8 cellular contexts compared by ENCODE assay signal in genomic region chr20:5844063-5844681, GRCh38.
DNase-seq lines count a peak whose midpoint lies in the region; ATAC-seq, FAIRE-seq and TF ChIP-seq lines count a peak whose summit lies in the region.

No MANE protein-coding gene starts in this region.

- DNase-seq in NCI-H2081 treated with DMSO at 0.1 percent for 48 hours (lab: John Stamatoyannopoulos, UW) (peak; percentile 21), HepG2 (ENCODE audit: low spot score) (peak; percentile 56), G401 (ENCODE audit: low spot score) (no peak), left lobe of liver (ENCODE audit: low spot score) (no peak)
- DNase-seq in activated CD8-positive, alpha-beta T cell treated with anti-CD3 and anti-CD28 coated beads for 36 hours: peak; percentile 92

- no peak for TF ChIP-seq RAD21 in HepG2 (CRISPR knock-in tag; IDR thresholded peaks at IDR 0.05)

- H3K27ac ChIP-seq in HepG2 (ENCODE audit: extremely low read length, insufficient read depth, low read length): no peak overlapping the region

- 96% methylated on average over 2 of the region's 2 CpGs for WGBS in HepG2 (ENCODE audit: low lambda C conversion rate)

- no peak overlapping the region for H3K9ac ChIP-seq in HepG2 (ENCODE audit: insufficient read depth, low read depth, low read length)

- no peak overlapping the region for H3K4me3 ChIP-seq in HepG2 (replicated peaks in 1 of 3; ENCODE audit: insufficient read depth in 1 of 3, low read depth in 2 of 3, low read length in 3 of 3)

- H3K79me2 ChIP-seq in HepG2 (ENCODE audit: insufficient read depth, low read length): no peaks in the 10 kb centered on the region

- no peak for FAIRE-seq in HepG2 (lab: Jason Lieb, UNC)

- H2AFZ ChIP-seq in HepG2 (ENCODE audit: low read length): no peak overlapping the region

- no peaks in the 10 kb centered on the region for H3K9me3 Mint-ChIP-seq in activated CD8-positive, alpha-beta T cell treated with anti-CD3 and anti-CD28 coated beads for 36 hours

- TF ChIP-seq EP300 in HepG2 (IDR thresholded peaks at IDR 0.05; ENCODE audit: low read depth in 2 of 2, low read length in 2 of 2) (no peak), HepG2 (CRISPR knock-in tag; IDR thresholded peaks at IDR 0.05; ENCODE audit: borderline replicate concordance) (no peak)

- H3K27me3 ChIP-seq in HepG2 (ENCODE audit: control insufficient read depth in 1 of 2, insufficient read depth in 2 of 2, low read length in 2 of 2): no peaks in the 10 kb centered on the region

- no peaks in the 10 kb centered on the region for H3K9me3 ChIP-seq in HepG2 (ENCODE audit: low read length)

- POLR2A ChIA-PET in activated CD8-positive, alpha-beta T cell treated with anti-CD3 and anti-CD28 coated beads for 36 hours (lab: Charles Lee): interaction anchor here (0.6 to 1.0 kb wide), 3 partner anchors 9 to 199 kb away, joined by 3 to 4 read pairs (median 3); no protein-coding TSS in a partner anchor
- POLR2A ChIA-PET in HepG2 (lab: Yijun Ruan, JAX): interaction anchor here (1.0 kb wide), 1 partner anchor 18 kb away, joined by 3 read pairs; no protein-coding TSS in a partner anchor

- no peaks in the 10 kb centered on the region for H3K36me3 ChIP-seq in HepG2 (replicated peaks in 1 of 2; ENCODE audit: control insufficient read depth in 1 of 2, insufficient read depth in 2 of 2, low read length in 2 of 2)

- peaks cover 46% of the 10 kb centered on the region for H3K4me1 Mint-ChIP-seq in activated CD8-positive, alpha-beta T cell treated with anti-CD3 and anti-CD28 coated beads for 36 hours (ENCODE audit: low read depth)

- no peak overlapping the region for H3K4me3 Mint-ChIP-seq in activated CD8-positive, alpha-beta T cell treated with anti-CD3 and anti-CD28 coated beads for 36 hours

- H3K27me3 Mint-ChIP-seq in activated CD8-positive, alpha-beta T cell treated with anti-CD3 and anti-CD28 coated beads for 36 hours: no peaks in the 10 kb centered on the region

- intact Hi-C loops in activated CD8-positive, alpha-beta T cell treated with anti-CD3 and anti-CD28 coated beads for 36 hours (cut with micrococcal nuclease): loop anchor here (5.0 kb wide), 1 partner anchor 103 kb away; no protein-coding TSS in a partner anchor
- intact Hi-C loops in HepG2 (cut with micrococcal nuclease; ENCODE audit: unreplicated experiment): no loop called here

- BruUV-seq in HepG2 (replicated peaks; lab: Mats Ljungman, UMichigan): no TSS peak

- H3K27ac Mint-ChIP-seq in activated CD8-positive, alpha-beta T cell treated with anti-CD3 and anti-CD28 coated beads for 36 hours: peak overlapping the region; percentile 62

- in situ Hi-C loops in HepG2 (cut with HindIII; ENCODE audit: extremely low pct_ligation_motif_present, low pct_unique_long_range_greater_than_20kb): no loop called here
- in situ Hi-C loops in G401 (cut with HindIII; ENCODE audit: low sequenced_read_pairs): no loop called here

- H3K4me1 ChIP-seq in HepG2 (ENCODE audit: insufficient read depth, low read length): peaks cover 19% of the 10 kb centered on the region

- ATAC-seq in GM18520 (IDR thresholded peaks at IDR 0.05; ENCODE audit: unreplicated experiment): peak; percentile 76
- ATAC-seq in HG02678 (IDR thresholded peaks at IDR 0.05; ENCODE audit: unreplicated experiment): peak; percentile 79
- ATAC-seq in activated CD8-positive, alpha-beta T cell treated with anti-CD3 and anti-CD28 coated beads for 36 hours: peak; percentile 98
- ATAC-seq in HepG2: peak; percentile 64
- ATAC-seq in left lobe of liver: no peak
- no peak for ATAC-seq in GM19324 (IDR thresholded peaks at IDR 0.05; ENCODE audit: low FRiP score, unreplicated experiment)

- no peak for TF ChIP-seq CTCF in activated CD8-positive, alpha-beta T cell treated with anti-CD3 and anti-CD28 coated beads for 36 hours (IDR thresholded peaks at IDR 0.05)
- TF ChIP-seq CTCF in HepG2 (CRISPR knock-in tag; IDR thresholded peaks at IDR 0.05): no peak

- H4K20me1 ChIP-seq in HepG2 (ENCODE audit: insufficient read depth, low read length): no peaks in the 10 kb centered on the region

- TF ChIP-seq POLR2A in HepG2 (IDR thresholded peaks at IDR 0.05; ENCODE audit: insufficient read depth in 1 of 2, low read depth in 2 of 2, low read length in 2 of 2): no peak

- no peaks in the 10 kb centered on the region for H3K36me3 Mint-ChIP-seq in activated CD8-positive, alpha-beta T cell treated with anti-CD3 and anti-CD28 coated beads for 36 hours (ENCODE audit: low read depth)

- no peak overlapping the region for H3K4me2 ChIP-seq in HepG2 (ENCODE audit: low read depth, low read length)

- CTCF ChIA-PET in activated CD8-positive, alpha-beta T cell treated with anti-CD3 and anti-CD28 coated beads for 36 hours (lab: Charles Lee): interaction anchor here (1.2 to 1.3 kb wide), 2 partner anchors 63 to 314 kb away, joined by 3 to 4 read pairs; no protein-coding TSS in a partner anchor
- CTCF ChIA-PET in HepG2 (lab: Yijun Ruan, JAX; ENCODE audit: low intra/inter-chr PET ratio, low total read pairs): no interaction called here

TF ChIP-seq in HepG2, 621 proteins besides CTCF, POLR2A, EP300 and RAD21:
- TF ChIP-seq PHF21A (CRISPR knock-in tag; IDR thresholded peaks at IDR 0.05) (peak; percentile 38; the same call in 1 of the 2 replicates), PAXIP1 (CRISPR knock-in tag; conservative IDR thresholded peaks at IDR 0.05) (no peak), JARID2 (CRISPR knock-in tag; IDR thresholded peaks at IDR 0.05; ENCODE audit: insufficient replicate concordance) (no peak), FOSL2 (CRISPR knock-in tag; IDR thresholded peaks at IDR 0.05) (peak; percentile 80), BRF2 (CRISPR knock-in tag; IDR thresholded peaks at IDR 0.05) (no peak), FOXA1 (IDR thresholded peaks at IDR 0.05) (no peak), FOXA1 (CRISPR knock-in tag; IDR thresholded peaks at IDR 0.05) (peak; percentile 64), SMARCE1 (IDR thresholded peaks at IDR 0.05; ENCODE audit: borderline replicate concordance) (no peak), FOXO1 (CRISPR knock-in tag; IDR thresholded peaks at IDR 0.05) (no peak), ZNF367 (CRISPR knock-in tag; IDR thresholded peaks at IDR 0.05; ENCODE audit: borderline replicate concordance) (no peak), HIC2 (CRISPR knock-in tag; IDR thresholded peaks at IDR 0.05; ENCODE audit: low read depth) (peak; percentile 73; the same call in 1 of the 2 replicates), FOXA3 (CRISPR knock-in tag; IDR thresholded peaks at IDR 0.05) (peak; percentile 75)

Comparison
In these comparisons a context has a peak if more than half of its experiments do, and no peak if none do; other contexts are left out.
1. ATAC-seq: peak in GM18520 (single experiment), HG02678 (single experiment), activated CD8-positive, alpha-beta T cell treated with anti-CD3 and anti-CD28 coated beads for 36 hours (single experiment) and HepG2 (single experiment); none in left lobe of liver (single experiment) and GM19324 (single experiment).
2. DNase-seq: peak in NCI-H2081 treated with DMSO at 0.1 percent for 48 hours (single experiment), activated CD8-positive, alpha-beta T cell treated with anti-CD3 and anti-CD28 coated beads for 36 hours (single experiment) and HepG2 (single experiment); none in G401 (single experiment) and left lobe of liver (single experiment).